19 cellular contexts compared by ENCODE assay signal in the genomic region with DNA sequence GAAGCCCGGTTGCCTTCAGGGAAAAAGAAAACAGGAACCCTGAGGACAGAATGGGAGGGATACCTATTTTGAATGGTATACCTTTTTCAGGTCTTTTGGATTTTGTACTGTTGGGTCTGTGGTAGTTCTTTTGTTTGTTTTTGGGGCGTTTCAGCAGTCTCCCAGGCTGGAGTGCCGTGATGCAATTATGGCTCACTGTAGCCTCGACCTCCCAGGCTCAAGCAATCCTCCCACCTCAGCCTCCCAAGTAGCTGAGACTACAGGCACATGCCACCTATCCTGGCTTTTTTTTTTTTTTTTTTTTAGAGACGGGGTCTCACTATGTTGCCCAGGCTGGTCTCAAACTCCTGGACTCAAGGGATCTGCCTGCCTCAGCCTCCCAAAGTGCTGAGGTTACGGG. TPM values are rescaled to one million over a fixed set of nuclear protein-coding genes. Genes with fewer than 3 reads are reported as not detected.
"Had no signal": no experiment of that assay in that cellular context is flagged by ENCODE, and none has a peak within 500 bp of the region (broad histone marks: within the 10 kb centered on the region; RNA-seq: fewer than 3 reads in every experiment).

No MANE protein-coding gene starts in this region.

RNA-seq across cellular contexts. Expression of gene SPATA3, which starts 27.6 kb away (rescaled TPM):
- total RNA-seq: natural killer cell, neural crest cell, omental fat pad, osteocyte, pancreas, posterior vena cava, pulmonary artery endothelial cell, right atrium auricular region, sciatic nerve, smooth muscle cell, spleen, stomach, subcutaneous adipose tissue, temporal lobe, thoracic aorta, tibial nerve, upper lobe of left lung, ureter, vagina had no signal

RNA-seq across cellular contexts. Expression of gene GPR55, which starts 43.3 kb away (rescaled TPM):
- total RNA-seq: neural crest cell, osteocyte, pulmonary artery endothelial cell, right atrium auricular region, smooth muscle cell, temporal lobe, thoracic aorta had no signal
